Comparison of ENCODE assay signal across 8 cellular contexts in the genomic region with DNA sequence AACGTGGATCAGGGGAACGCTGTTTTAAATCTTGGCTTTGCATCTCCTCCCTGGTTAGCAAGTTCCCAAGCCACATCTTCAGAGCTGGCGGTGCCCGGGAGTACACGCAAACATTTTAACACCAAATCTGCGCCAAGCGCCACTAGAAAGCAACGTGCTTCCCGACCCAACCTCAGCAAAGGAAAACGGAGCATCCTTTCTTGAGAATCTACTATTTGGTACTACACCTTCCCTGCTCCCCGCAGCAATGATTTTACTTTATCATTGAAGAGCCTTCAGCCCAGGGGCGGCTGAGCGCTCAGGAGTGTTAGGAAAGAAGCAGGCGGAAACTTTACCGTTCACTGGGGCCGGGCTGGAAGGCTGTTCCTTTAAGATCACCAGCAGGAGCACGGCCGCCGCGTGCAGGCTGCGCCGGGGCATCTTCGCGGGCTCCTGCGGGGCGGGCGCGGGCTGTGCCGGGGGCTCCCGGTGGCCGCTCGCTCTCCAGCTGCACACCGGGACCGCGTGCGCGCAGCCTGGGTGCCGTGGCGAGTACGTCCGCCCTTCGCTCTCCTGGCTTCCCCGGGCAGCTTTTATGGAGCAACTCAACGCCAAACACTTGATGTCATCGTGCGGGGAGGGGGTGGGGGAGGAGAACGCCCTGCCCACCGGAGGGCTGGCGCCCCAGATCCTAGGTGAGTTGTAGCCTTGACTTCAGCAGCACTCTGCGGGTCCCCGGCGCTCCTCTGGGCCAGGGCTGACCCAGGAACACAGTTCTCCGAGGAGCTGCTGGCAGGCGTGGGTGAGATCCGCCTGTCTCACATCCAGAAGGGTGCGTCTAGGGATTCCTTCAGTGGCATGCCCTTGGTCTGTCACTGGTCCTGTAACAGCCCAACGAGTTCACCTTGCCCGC. TPM values are rescaled to one million over a fixed set of nuclear protein-coding genes. Genes with fewer than 3 reads are reported as not detected.
DNase-seq lines count a peak whose midpoint lies in the region; TF ChIP-seq lines count a peak whose summit lies in the region.

A gene (minus strand): TSS at position 546 of the 892 bp plus-strand sequence. CDS start 126 bp downstream, at position 420.

- H3K27ac Mint-ChIP-seq in activated T-helper 1 cell treated with anti-CD3 and anti-CD28 coated beads, Interleukin-12 subunit alpha, Interleukin-12 subunit beta, Interleukin-2, Interleukin-4 antibody, amounts not matched to agents 30 ng/mL and 10 ng/mL and 1 ng/mL, durations not matched to agents 14 hours and 24 hours and 36 hours: no peak within 1 kb of the TSS
- H3K27ac Mint-ChIP-seq in osteocyte (ENCODE audit: unreplicated experiment): no peak within 1 kb of the TSS

- CTCF ChIA-PET in HEK293T (lab: Yijun Ruan, JAX): no interaction called here

- H3K36me3 Mint-ChIP-seq in activated T-helper 1 cell treated with anti-CD3 and anti-CD28 coated beads, Interleukin-12 subunit alpha, Interleukin-12 subunit beta, Interleukin-2, Interleukin-4 antibody, amounts not matched to agents 30 ng/mL and 10 ng/mL and 1 ng/mL, durations not matched to agents 14 hours and 24 hours and 36 hours (ENCODE audit: low read depth): peaks cover 2% of the 10 kb centered on the region
- no peaks in the 10 kb centered on the region for H3K36me3 Mint-ChIP-seq in osteocyte (ENCODE audit: unreplicated experiment)

- DNase-seq in ACHN: peak; percentile 30
- DNase-seq in HEK293T (ENCODE audit: extremely low spot score): peak; percentile 33
- DNase-seq in activated T-helper 1 cell treated with anti-CD3 and anti-CD28 coated beads, Interleukin-12 subunit alpha, Interleukin-12 subunit beta, Interleukin-2, Interleukin-4 antibody, amounts not matched to agents 30 ng/mL and 10 ng/mL and 1 ng/mL, durations not matched to agents 14 hours and 24 hours and 36 hours (ENCODE audit: low spot score): no peak
- peak; percentile 40 for DNase-seq in glomerular visceral epithelial cell (ENCODE audit: extremely low spot score)
- DNase-seq in osteocyte (ENCODE audit: extremely low spot score, unreplicated experiment): no peak
- no peak for DNase-seq in mesenteric fat pad (ENCODE audit: low spot score)
- no peak for DNase-seq in Karpas-422
- no peak for DNase-seq in KG1 (lab: John Stamatoyannopoulos, UW)

- no peaks in the 10 kb centered on the region for H4K20me1 ChIP-seq in Karpas-422 (ENCODE audit: insufficient read depth, low read depth, low read length)

- intact Hi-C loops in activated T-helper 1 cell treated with anti-CD3 and anti-CD28 coated beads, Interleukin-12 subunit alpha, Interleukin-12 subunit beta, Interleukin-2, Interleukin-4 antibody, amounts not matched to agents 30 ng/mL and 10 ng/mL and 1 ng/mL, durations not matched to agents 14 hours and 24 hours and 36 hours (cut with micrococcal nuclease): loop anchor here (2.0 kb wide), 1 partner anchor 15 kb away; no protein-coding TSS in a partner anchor

- no peak within 1 kb of the TSS for H2AFZ ChIP-seq in Karpas-422 (ENCODE audit: low read length)

- POLR2A ChIA-PET in HEK293T (lab: Yijun Ruan, JAX): interaction anchor here (0.6 to 1.0 kb wide), 2 partner anchors 13 to 33 kb away, joined by 3 read pairs; no protein-coding TSS in a partner anchor

- no peak for TF ChIP-seq CTCF in osteocyte (IDR thresholded peaks at IDR 0.05)

- no peak within 1 kb of the TSS for H3K4me3 ChIP-seq in Karpas-422 (ENCODE audit: low read length)

- H3K36me3 ChIP-seq in Karpas-422 (ENCODE audit: insufficient read depth, low read length): no peaks in the 10 kb centered on the region

- peaks cover 10% of the 10 kb centered on the region for H3K9me3 Mint-ChIP-seq in activated T-helper 1 cell treated with anti-CD3 and anti-CD28 coated beads, Interleukin-12 subunit alpha, Interleukin-12 subunit beta, Interleukin-2, Interleukin-4 antibody, amounts not matched to agents 30 ng/mL and 10 ng/mL and 1 ng/mL, durations not matched to agents 14 hours and 24 hours and 36 hours
- H3K9me3 Mint-ChIP-seq in osteocyte (ENCODE audit: unreplicated experiment): no peaks in the 10 kb centered on the region

- no peaks in the 10 kb centered on the region for H3K9me2 ChIP-seq in Karpas-422 (replicated peaks; ENCODE audit: insufficient read depth, low read length)

- H3K27me3 ChIP-seq in Karpas-422 (ENCODE audit: low read length): no peaks in the 10 kb centered on the region

- H3K9ac ChIP-seq in Karpas-422 (ENCODE audit: low read length): no peak within 1 kb of the TSS

- H3K4me1 Mint-ChIP-seq in activated T-helper 1 cell treated with anti-CD3 and anti-CD28 coated beads, Interleukin-12 subunit alpha, Interleukin-12 subunit beta, Interleukin-2, Interleukin-4 antibody, amounts not matched to agents 30 ng/mL and 10 ng/mL and 1 ng/mL, durations not matched to agents 14 hours and 24 hours and 36 hours (ENCODE audit: low read depth): peaks cover 25% of the 10 kb centered on the region
- peaks cover 18% of the 10 kb centered on the region for H3K4me1 Mint-ChIP-seq in osteocyte (ENCODE audit: unreplicated experiment)

- H3K4me2 ChIP-seq in Karpas-422 (ENCODE audit: low read depth, low read length, poor library complexity, severe bottlenecking): no peak within 1 kb of the TSS

- no peaks in the 10 kb centered on the region for H3K9me3 ChIP-seq in Karpas-422 (ENCODE audit: low read length)

- no peaks in the 10 kb centered on the region for H3K4me1 ChIP-seq in Karpas-422 (ENCODE audit: low read length)

- in situ Hi-C loops in ACHN (cut with HindIII; ENCODE audit: low pct_ligation_motif_present, low pct_unique_long_range_greater_than_20kb, low sequenced_read_pairs): no loop called here

- H3K4me3 Mint-ChIP-seq in activated T-helper 1 cell treated with anti-CD3 and anti-CD28 coated beads, Interleukin-12 subunit alpha, Interleukin-12 subunit beta, Interleukin-2, Interleukin-4 antibody, amounts not matched to agents 30 ng/mL and 10 ng/mL and 1 ng/mL, durations not matched to agents 14 hours and 24 hours and 36 hours: peak within 1 kb of the TSS; percentile 69
- H3K4me3 Mint-ChIP-seq in osteocyte (ENCODE audit: unreplicated experiment): peak within 1 kb of the TSS; percentile 70

- peaks cover 48% of the 10 kb centered on the region for H3K27me3 Mint-ChIP-seq in activated T-helper 1 cell treated with anti-CD3 and anti-CD28 coated beads, Interleukin-12 subunit alpha, Interleukin-12 subunit beta, Interleukin-2, Interleukin-4 antibody, amounts not matched to agents 30 ng/mL and 10 ng/mL and 1 ng/mL, durations not matched to agents 14 hours and 24 hours and 36 hours (ENCODE audit: insufficient read depth)
- peaks cover 7% of the 10 kb centered on the region for H3K27me3 Mint-ChIP-seq in osteocyte (ENCODE audit: unreplicated experiment)

- H3K27ac ChIP-seq in Karpas-422 (ENCODE audit: low read length): no peak within 1 kb of the TSS

- no peaks in the 10 kb centered on the region for H3K79me2 ChIP-seq in Karpas-422 (ENCODE audit: low read length)

TF ChIP-seq in HEK293T, 16 proteins besides CTCF, POLR2A, EP300 and RAD21:
- TF ChIP-seq CTBP1 (IDR thresholded peaks at IDR 0.05; ENCODE audit: borderline replicate concordance) (no peak), SP1 (IDR thresholded peaks at IDR 0.05) (no peak), BHLHE40 (IDR thresholded peaks at IDR 0.05; ENCODE audit: borderline replicate concordance) (no peak), ARNT (IDR thresholded peaks at IDR 0.05) (no peak), SUZ12 (IDR thresholded peaks at IDR 0.05) (no peak), L3MBTL2 (conservative IDR thresholded peaks at IDR 0.05) (peak; percentile 54)
- TF ChIP-seq, protein P1, sequence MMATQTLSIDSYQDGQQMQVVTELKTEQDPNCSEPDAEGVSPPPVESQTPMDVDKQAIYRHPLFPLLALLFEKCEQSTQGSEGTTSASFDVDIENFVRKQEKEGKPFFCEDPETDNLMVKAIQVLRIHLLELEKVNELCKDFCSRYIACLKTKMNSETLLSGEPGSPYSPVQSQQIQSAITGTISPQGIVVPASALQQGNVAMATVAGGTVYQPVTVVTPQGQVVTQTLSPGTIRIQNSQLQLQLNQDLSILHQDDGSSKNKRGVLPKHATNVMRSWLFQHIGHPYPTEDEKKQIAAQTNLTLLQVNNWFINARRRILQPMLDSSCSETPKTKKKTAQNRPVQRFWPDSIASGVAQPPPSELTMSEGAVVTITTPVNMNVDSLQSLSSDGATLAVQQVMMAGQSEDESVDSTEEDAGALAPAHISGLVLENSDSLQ (IDR thresholded peaks at IDR 0.05): no peak

RNA-seq across cellular contexts. Expression of the gene that starts here (rescaled TPM):
- total RNA-seq in activated T-helper 1 cell treated with anti-CD3 and anti-CD28 coated beads, Interleukin-12 subunit alpha, Interleukin-12 subunit beta, Interleukin-2, Interleukin-4 antibody, amounts not matched to agents 30 ng/mL and 10 ng/mL and 1 ng/mL, durations not matched to agents 14 hours and 24 hours and 36 hours: 0.29 and 0.36 TPM in 2 replicates
- total RNA-seq in osteocyte (0.76 and 0.97 TPM in 2 replicates), mesenteric fat pad (3.1 TPM)
- total RNA-seq in Karpas-422 (2014; rRNA removed; shearing (Covaris generic); ENCODE audit: low replicate concordance): not detected in 2 replicates

Comparison
In these comparisons a context has a peak if more than half of its experiments do, and no peak if none do; other contexts are left out.
1. DNase-seq: peak in ACHN (single experiment), HEK293T (single experiment) and glomerular visceral epithelial cell (single experiment); none in activated T-helper 1 cell treated with anti-CD3 and anti-CD28 coated beads, Interleukin-12 subunit alpha, Interleukin-12 subunit beta, Interleukin-2, Interleukin-4 antibody, amounts not matched to agents 30 ng/mL and 10 ng/mL and 1 ng/mL, durations not matched to agents 14 hours and 24 hours and 36 hours (single experiment), osteocyte (single experiment), mesenteric fat pad (single experiment), Karpas-422 (single experiment) and KG1 (single experiment).